ENCODE assay signal across 14 cellular contexts in the genomic region with DNA sequence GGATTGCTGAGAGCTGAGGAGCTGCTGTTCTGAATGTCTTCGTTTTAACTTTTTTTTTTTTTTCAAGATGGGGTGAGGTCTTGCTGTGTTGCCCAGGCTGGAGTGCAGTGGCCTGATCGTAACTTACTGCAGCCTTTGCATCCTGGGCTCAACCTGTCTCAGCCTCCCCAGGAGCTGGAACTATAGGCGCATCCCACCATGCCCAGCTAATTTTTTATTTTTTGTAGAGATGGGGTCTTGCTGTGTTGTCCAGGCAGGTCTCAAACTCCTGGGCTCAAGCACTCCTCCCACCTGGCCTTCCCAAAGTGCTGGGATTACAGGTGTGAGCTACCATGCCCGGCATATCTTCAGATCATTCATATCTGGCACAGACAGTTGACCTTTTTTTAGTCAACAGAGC. TPM values are rescaled to one million over a fixed set of nuclear protein-coding genes. Genes with fewer than 3 reads are reported as not detected.
DNase-seq lines count a peak whose midpoint lies in the region; ATAC-seq and TF ChIP-seq lines count a peak whose summit lies in the region.
"Had no signal": no experiment of that assay in that cellular context is flagged by ENCODE, and none has a peak within 500 bp of the region (broad histone marks: within the 10 kb centered on the region; RNA-seq: fewer than 3 reads in every experiment).

No MANE protein-coding gene starts in this region.

- no peak overlapping the region for H3K4me3 ChIP-seq in breast epithelium
- H3K4me3 ChIP-seq in coronary artery: peak overlapping the region; percentile 33
- no peak overlapping the region for H3K4me3 ChIP-seq in mucosa of rectum (ENCODE audit: low read length in 2 of 2)
- no peak overlapping the region for H3K4me3 ChIP-seq in transverse colon
- H3K4me3 ChIP-seq: HAP-1, pancreas had no signal

- H3K27ac Mint-ChIP-seq in MCF 10A (ENCODE audit: low read depth, unreplicated experiment): peak overlapping the region; percentile 98
- H3K27ac Mint-ChIP-seq: activated CD4-positive, alpha-beta T cell treated with anti-CD3 and anti-CD28 coated beads, Interleukin-2, amount 10 ng/mL, durations not matched to agents 7 days and 5 days had no signal

- DNase-seq in MCF 10A (ENCODE audit: unreplicated experiment) (no peak), breast epithelium (ENCODE audit: low spot score in 2 of 2) (no peak), coronary artery (ENCODE audit: low spot score) (no peak), transverse colon (no peak)
- DNase-seq: activated CD4-positive, alpha-beta T cell treated with anti-CD3 and anti-CD28 coated beads, Interleukin-2, amount 10 ng/mL, durations not matched to agents 7 days and 5 days; activated effector memory CD4-positive, alpha-beta T cell treated with Interleukin-2 at 50 U/mL for 16 hours; NCI-H2081; pancreas; T-helper 1 cell had no signal

- BruUV-seq in MCF 10A (replicated peaks; lab: Mats Ljungman, UMichigan): no TSS peak

- H3K36me3 ChIP-seq in breast epithelium: no peaks in the 10 kb centered on the region
- H3K36me3 ChIP-seq in mucosa of rectum (ENCODE audit: control insufficient read depth in 2 of 2, insufficient read depth in 2 of 2, low read length in 2 of 2): no peaks in the 10 kb centered on the region
- H3K36me3 ChIP-seq in transverse colon: no peaks in the 10 kb centered on the region
- H3K36me3 ChIP-seq: HAP-1, pancreas had no signal

- H3K36me3 Mint-ChIP-seq in MCF 10A (ENCODE audit: insufficient read depth, unreplicated experiment): peaks cover 12% of the 10 kb centered on the region

- H3K4me1 ChIP-seq in breast epithelium: peaks cover 5 to 7% of the 10 kb centered on the region in 2 donors
- peaks cover 6 to 16% of the 10 kb centered on the region in 2 donors for H3K4me1 ChIP-seq in mucosa of rectum (ENCODE audit: control insufficient read depth in 2 of 2, insufficient read depth in 2 of 2, low read length in 2 of 2)
- H3K4me1 ChIP-seq in transverse colon: peaks cover 11 to 80% (median 48%) of the 10 kb centered on the region in 4 donors

- 68 to 80% methylated on average over 2 to 4 of the region's 4 CpGs for WGBS in transverse colon (ENCODE audit: low coverage in 1 of 2), 2 donors

- peak overlapping the region; percentile 73 for H3K4me3 Mint-ChIP-seq in MCF 10A (ENCODE audit: unreplicated experiment)
- H3K4me3 Mint-ChIP-seq: activated CD4-positive, alpha-beta T cell treated with anti-CD3 and anti-CD28 coated beads, Interleukin-2, amount 10 ng/mL, durations not matched to agents 7 days and 5 days had no signal

- H3K9me3 Mint-ChIP-seq in MCF 10A (ENCODE audit: unreplicated experiment): no peaks in the 10 kb centered on the region
- H3K9me3 Mint-ChIP-seq: activated CD4-positive, alpha-beta T cell treated with anti-CD3 and anti-CD28 coated beads, Interleukin-2, amount 10 ng/mL, durations not matched to agents 7 days and 5 days had no signal

- ATAC-seq in HG02571 (IDR thresholded peaks at IDR 0.05; ENCODE audit: unreplicated experiment) (no peak), GM18907 (IDR thresholded peaks at IDR 0.05; ENCODE audit: unreplicated experiment) (no peak), GM21360 (IDR thresholded peaks at IDR 0.05; ENCODE audit: unreplicated experiment) (no peak)

- no peak for TF ChIP-seq POLR2A in breast epithelium (IDR thresholded peaks at IDR 0.05)
- no peak for TF ChIP-seq POLR2A in transverse colon (IDR thresholded peaks at IDR 0.05)

- H3K27me3 ChIP-seq in breast epithelium (no peaks in the 10 kb centered on the region), mucosa of rectum (ENCODE audit: control insufficient read depth in 2 of 2, insufficient read depth in 2 of 2, low read length in 2 of 2) (no peaks in the 10 kb centered on the region), transverse colon (no peaks in the 10 kb centered on the region)
- H3K27me3 ChIP-seq: pancreas had no signal

- TF ChIP-seq CTCF in MCF 10A (IDR thresholded peaks at IDR 0.05; ENCODE audit: unreplicated experiment): no peak
- TF ChIP-seq CTCF in breast epithelium (IDR thresholded peaks at IDR 0.05): no peak
- TF ChIP-seq CTCF in coronary artery (IDR thresholded peaks at IDR 0.05): no peak
- no peak for TF ChIP-seq CTCF in transverse colon (IDR thresholded peaks at IDR 0.05)

- POLR2A ChIA-PET in MCF 10A (lab: Yijun Ruan, JAX): interaction anchor here (0.5 to 4.2 kb wide), 19 partner anchors 9 to 168 kb away, joined by 3 to 58 read pairs (median 7); a partner anchor contains a TSS

- CTCF ChIA-PET in MCF 10A (lab: Yijun Ruan, JAX): interaction anchor here (0.6 to 3.2 kb wide), 11 partner anchors 10 to 83 kb away, joined by 3 to 12 read pairs (median 5); no protein-coding TSS in a partner anchor

- TF ChIP-seq EP300 in transverse colon (IDR thresholded peaks at IDR 0.05; ENCODE audit: low read depth): no peak

- H3K9ac ChIP-seq in mucosa of rectum (ENCODE audit: low read depth in 1 of 2, low read length in 2 of 2): no peak overlapping the region

- H3K27ac ChIP-seq in breast epithelium: peak overlapping the region in 1 of 2 donors; percentile 21
- H3K27ac ChIP-seq in coronary artery: peak overlapping the region; percentile 77 to 96
- peak overlapping the region; percentile 3 to 46 for H3K27ac ChIP-seq in mucosa of rectum (ENCODE audit: low read depth in 2 of 2, low read length in 2 of 2)
- peak overlapping the region; percentile 76 to 85 (median 84) for H3K27ac ChIP-seq in transverse colon

- H3K9me3 ChIP-seq in breast epithelium (no peaks in the 10 kb centered on the region), mucosa of rectum (ENCODE audit: control insufficient read depth in 2 of 2, low read length in 2 of 2) (no peaks in the 10 kb centered on the region), transverse colon (no peaks in the 10 kb centered on the region)
- H3K9me3 ChIP-seq: HAP-1, pancreas had no signal

- intact Hi-C loops in MCF 10A (cut with micrococcal nuclease) (loop anchor here (1.0 to 2.0 kb wide), 3 partner anchors 33 to 76 kb away; no protein-coding TSS in a partner anchor), breast epithelium (cut with DNase I; ENCODE audit: low total_unique reads) (no loop called here), transverse colon (cut with DNase I; ENCODE audit: low total_unique reads) (no loop called here)

- in situ Hi-C loops in transverse colon (cut with MboI; ENCODE audit: low pct_ligation_motif_present in 1 of 4, low pct_unique_long_range_greater_than_20kb in 1 of 4, low sequenced_read_pairs in 3 of 4): no loop called here

- peaks cover 61% of the 10 kb centered on the region for H3K4me1 Mint-ChIP-seq in MCF 10A (ENCODE audit: insufficient read depth, unreplicated experiment)
- H3K4me1 Mint-ChIP-seq: activated CD4-positive, alpha-beta T cell treated with anti-CD3 and anti-CD28 coated beads, Interleukin-2, amount 10 ng/mL, durations not matched to agents 7 days and 5 days had no signal

- H3K27me3 Mint-ChIP-seq in MCF 10A (ENCODE audit: insufficient read depth, unreplicated experiment): no peaks in the 10 kb centered on the region

RNA-seq across cellular contexts. Expression of a gene that starts 46.5 kb away (rescaled TPM):
- total RNA-seq in MCF 10A (2022) (134 and 136 TPM in 2 replicates), breast epithelium (100 to 1,000 TPM; 191 to 209 (median 193) TPM), transverse colon (100 to 1,000 TPM; 186 to 388 (median 285) TPM)
